Comparison of ENCODE assay signal across 8 cellular contexts in genomic region chr6:30691208-30691872, GRCh38. TPM values are rescaled to one million over a fixed set of nuclear protein-coding genes. Genes with fewer than 3 reads are reported as not detected.
DNase-seq lines count a peak whose midpoint lies in the region; ATAC-seq and TF ChIP-seq lines count a peak whose summit lies in the region.

No MANE protein-coding gene starts in this region.

- WGBS in esophagus, 2 donors = 23 to 25% methylated on average over 9 of the region's 9 CpGs
- 25 to 31% (median 27%) methylated on average over 9 of the region's 9 CpGs for WGBS in psoas muscle, 3 donors

- POLR2A ChIA-PET in PC-3 (lab: Charles Lee; ENCODE audit: unreplicated experiment) = interaction anchor here (0.6 to 1.0 kb wide), 2 partner anchors 26 to 37 kb away, joined by 6 to 9 read pairs; partner anchors contain the start of gene MDC1

- H3K4me3 ChIP-seq in GM12864 (ENCODE audit: low read depth, low read length) = peak overlapping the region; percentile 75
- H3K4me3 ChIP-seq in PC-3 (ENCODE audit: low read length) = peak overlapping the region; percentile 81
- peak overlapping the region in 1 of 2 donors; percentile 75 for H3K4me3 ChIP-seq in esophagus (ENCODE audit: low read depth in 1 of 2, low read length in 2 of 2)
- H3K4me3 ChIP-seq in psoas muscle = peak overlapping the region; percentile 69

- H3K79me2 ChIP-seq in PC-3 (ENCODE audit: low read length) = peaks cover 33% of the 10 kb centered on the region

- intact Hi-C loops in PC-3 (cut with micrococcal nuclease) = no loop called here
- intact Hi-C loops in psoas muscle (cut with DNase I) = no loop called here

- H3K9me3 ChIP-seq in PC-3 (ENCODE audit: low read length) (no peaks in the 10 kb centered on the region), esophagus (ENCODE audit: control insufficient read depth in 2 of 2, insufficient read depth in 1 of 2, low read depth in 1 of 2, low read length in 1 of 2) (no peaks in the 10 kb centered on the region), psoas muscle (no peaks in the 10 kb centered on the region)

- H3K27me3 ChIP-seq in PC-3 (ENCODE audit: low read length) = no peaks in the 10 kb centered on the region
- H3K27me3 ChIP-seq in esophagus (ENCODE audit: control insufficient read depth in 1 of 2, insufficient read depth in 2 of 2, low read length in 2 of 2) = no peaks in the 10 kb centered on the region
- H3K27me3 ChIP-seq in psoas muscle (ENCODE audit: insufficient read depth in 3 of 3, low read length in 2 of 3) = no peaks in the 10 kb centered on the region

- H3K9ac ChIP-seq in PC-3 (ENCODE audit: low read length) = peak overlapping the region; percentile 74

- H4K20me1 ChIP-seq in PC-3 (ENCODE audit: low read length) = no peaks in the 10 kb centered on the region

- H3K36me3 ChIP-seq in PC-3 (ENCODE audit: low read depth, low read length) = no peaks in the 10 kb centered on the region
- H3K36me3 ChIP-seq in esophagus (ENCODE audit: control insufficient read depth in 2 of 2, insufficient read depth in 2 of 2, low read length in 1 of 2) = no peaks in the 10 kb centered on the region
- H3K36me3 ChIP-seq in psoas muscle (ENCODE audit: insufficient read depth in 1 of 2, low read depth in 1 of 2) = no peaks in the 10 kb centered on the region

- H3K4me1 ChIP-seq in PC-3 (ENCODE audit: insufficient read depth, low read length) (peaks cover 42% of the 10 kb centered on the region), esophagus (ENCODE audit: control insufficient read depth in 2 of 2, insufficient read depth in 2 of 2, low read length in 1 of 2) (peaks cover 2 to 11% of the 10 kb centered on the region in 2 donors), psoas muscle (peaks cover 27% of the 10 kb centered on the region)

- BruUV-seq in PC-3 (replicated peaks; lab: Mats Ljungman, UMichigan) = no TSS peak

- peak overlapping the region; percentile 91 for H2AFZ ChIP-seq in PC-3 (ENCODE audit: low read length)

- H3K4me2 ChIP-seq in PC-3 (ENCODE audit: low read length) = peak overlapping the region; percentile 90

- CTCF ChIA-PET in PC-3 (lab: Charles Lee) = interaction anchor here (0.5 to 1.0 kb wide), 2 partner anchors 26 to 131 kb away, joined by 3 to 7 read pairs; partner anchors contain the start of gene MDC1

- ATAC-seq in PC-3 (no peak), psoas muscle (no peak), GM21717 (IDR thresholded peaks at IDR 0.05; ENCODE audit: unreplicated experiment) (no peak), HG03280 (IDR thresholded peaks at IDR 0.05; ENCODE audit: unreplicated experiment) (no peak)

- no peak for DNase-seq in GM12864 (ENCODE audit: low read depth)
- DNase-seq in PC-3 = no peak
- no peak for DNase-seq in psoas muscle
- no peak for DNase-seq in DMS79 (lab: John Stamatoyannopoulos, UW)
- DNase-seq in NCI-H345 treated with DMSO at 0.1 percent for 48 hours (lab: John Stamatoyannopoulos, UW; ENCODE audit: unreplicated experiment) = no peak

- H3F3A ChIP-seq in PC-3 (ENCODE audit: low read length, unreplicated experiment) = no peaks in the 10 kb centered on the region

- H3K9me2 ChIP-seq in PC-3 (replicated peaks; ENCODE audit: low read length) = no peaks in the 10 kb centered on the region

- TF ChIP-seq CTCF in GM12864 (IDR thresholded peaks at IDR 0.05; ENCODE audit: low read depth, low read length, missing control alignments) (no peak), PC-3 (conservative IDR thresholded peaks at IDR 0.05; ENCODE audit: low read depth, low read length) (no peak), psoas muscle (IDR thresholded peaks at IDR 0.05) (no peak)

- H3K27ac ChIP-seq in PC-3 (ENCODE audit: low read length) = peak overlapping the region; percentile 29; the same call in 1 of the 2 replicates
- peak overlapping the region; percentile 63 to 96 for H3K27ac ChIP-seq in esophagus (ENCODE audit: low read depth in 2 of 2, low read length in 1 of 2)
- H3K27ac ChIP-seq in psoas muscle = peak overlapping the region; percentile 91

RNA-seq across cellular contexts. Expression of gene NRM, which starts 0.6 kb away (rescaled TPM):
- total RNA-seq in PC-3 (2014; rRNA removed) (8.5 and 14.8 TPM in 2 replicates), psoas muscle (1 to 10 TPM; 2.2 to 3.9 (median 2.6) TPM)
- polyA plus RNA-seq in esophagus (10 to 100 TPM; 14.2 to 15.4 TPM), psoas muscle (1 to 10 TPM; 1.8 to 4.1 (median 1.8) TPM)

RNA-seq across cellular contexts. Expression of gene PPP1R18, which starts 4.9 kb away (rescaled TPM):
- total RNA-seq in PC-3 (2014; rRNA removed) (49.9 and 76.0 TPM in 2 replicates), psoas muscle (10 to 100 TPM; 14.2 to 39.7 (median 17.3) TPM)
- polyA plus RNA-seq in esophagus (10 to 100 TPM; 22.1 to 22.4 TPM), psoas muscle (10 to 100 TPM in 2 of 3 donors, 1 to 10 TPM in 1; 6.7 to 19.7 (median 11.3) TPM)

RNA-seq across cellular contexts. Expression of gene DHX16, which starts 18.5 kb away (rescaled TPM):
- total RNA-seq in PC-3 (2014; rRNA removed) (50.0 and 75.6 TPM in 2 replicates), psoas muscle (10 to 100 TPM; 26.6 to 45.4 (median 35.7) TPM)
- polyA plus RNA-seq in esophagus (10 to 100 TPM; 19.8 to 27.5 TPM), psoas muscle (10 to 100 TPM; 32.1 to 70.3 (median 42.7) TPM)

RNA-seq across cellular contexts. Expression of gene MDC1, which starts 25.7 kb away (rescaled TPM):
- total RNA-seq in PC-3 (2014; rRNA removed) = 19.6 and 24.9 TPM in 2 replicates
- 1 to 10 TPM; 5.9 to 8.1 TPM for polyA plus RNA-seq in esophagus
- total RNA-seq in psoas muscle = 10 to 100 TPM; 12.7 to 18.0 (median 15.4) TPM
- polyA plus RNA-seq in psoas muscle = 10 to 100 TPM in 1 of 3 donors, 1 to 10 TPM in 2; 4.1 to 10.9 (median 6.5) TPM

RNA-seq across cellular contexts. Expression of gene TUBB, which starts 28.8 kb away (rescaled TPM):
- total RNA-seq in PC-3 (2014; rRNA removed) = 1,245 and 1,398 TPM in 2 replicates
- 100 to 1,000 TPM; 142 to 313 TPM for polyA plus RNA-seq in esophagus
- total RNA-seq in psoas muscle = 100 to 1,000 TPM; 136 to 220 (median 201) TPM
- polyA plus RNA-seq in psoas muscle = 100 to 1,000 TPM; 175 to 487 (median 187) TPM

Comparison
In these comparisons a context has a peak if more than half of its experiments do, and no peak if none do; other contexts are left out.
1. H3K27ac ChIP-seq: peak in every context shown above with its lines; median percentile 91 in psoas muscle; 80 in esophagus; 29 in PC-3.